Comparison of ENCODE assay signal across 8 cellular contexts in genomic region chr5:34656001-34656699, GRCh38. TPM values are rescaled to one million over a fixed set of nuclear protein-coding genes. Genes with fewer than 3 reads are reported as not detected.
DNase-seq lines count a peak whose midpoint lies in the region; ATAC-seq and TF ChIP-seq lines count a peak whose summit lies in the region.

TSS of gene RAI14 (plus strand) at chr5:34656328. CDS start at chr5:34686920, 30,592 bp downstream.

- H3K4me3 ChIP-seq in HUES6 (ENCODE audit: low read depth, low read length), result peak within 1 kb of the TSS; percentile 87
- H3K4me3 ChIP-seq in sigmoid colon, result peak within 1 kb of the TSS; percentile 67 to 93 (median 82)

- H3K27ac Mint-ChIP-seq in T-helper 2 cell treated with Interferon-gamma antibody and Interleukin-4, amounts not matched to agents 5 μg/mL and 100 μg/mL, for 36 hours, result no peak within 1 kb of the TSS
- H3K27ac Mint-ChIP-seq in chondrocyte (ENCODE audit: unreplicated experiment), result peak within 1 kb of the TSS; percentile 93
- peak within 1 kb of the TSS in 4 of 6 donors; percentile 43 to 92 (median 86) for H3K27ac Mint-ChIP-seq in immature natural killer cell

- H3K9me3 Mint-ChIP-seq in T-helper 2 cell treated with Interferon-gamma antibody and Interleukin-4, amounts not matched to agents 5 μg/mL and 100 μg/mL, for 36 hours, result no peaks in the 10 kb centered on the region
- H3K9me3 Mint-ChIP-seq in chondrocyte (ENCODE audit: low read depth), result no peaks in the 10 kb centered on the region
- H3K9me3 Mint-ChIP-seq in immature natural killer cell, result no peaks in the 10 kb centered on the region

- no peaks in the 10 kb centered on the region for H3K27me3 ChIP-seq in HUES6 (ENCODE audit: control insufficient read depth, insufficient read depth, low read length)
- H3K27me3 ChIP-seq in sigmoid colon, result no peaks in the 10 kb centered on the region

- WGBS in sigmoid colon, 2 donors, result 1% methylated on average over 79 of the region's 79 CpGs

- no peaks in the 10 kb centered on the region for H3K9me3 ChIP-seq in HUES6 (ENCODE audit: control insufficient read depth, insufficient read depth, low read depth, low read length)
- no peaks in the 10 kb centered on the region for H3K9me3 ChIP-seq in sigmoid colon

- no peak for TF ChIP-seq EP300 in sigmoid colon (IDR thresholded peaks at IDR 0.05)

- TF ChIP-seq CTCF in chondrocyte (IDR thresholded peaks at IDR 0.05) (peak; percentile 52), sigmoid colon (IDR thresholded peaks at IDR 0.05) (peak in 1 of 4 experiments; percentile 6)

- DNase-seq in DMS 273 (lab: John Stamatoyannopoulos, UW; ENCODE audit: unreplicated experiment), result peak; percentile 92
- DNase-seq in T-helper 2 cell treated with Interferon-gamma antibody and Interleukin-4, amounts not matched to agents 5 μg/mL and 100 μg/mL, for 36 hours (ENCODE audit: low spot score), result peak; percentile 33
- DNase-seq in chondrocyte (ENCODE audit: low spot score), result peak; percentile 92
- peak in 2 of 3 donors; percentile 36 to 39 for DNase-seq in immature natural killer cell
- DNase-seq in sigmoid colon, result peak; percentile 94

- H3K27me3 Mint-ChIP-seq in T-helper 2 cell treated with Interferon-gamma antibody and Interleukin-4, amounts not matched to agents 5 μg/mL and 100 μg/mL, for 36 hours (ENCODE audit: low read depth), result peaks cover 63% of the 10 kb centered on the region
- H3K27me3 Mint-ChIP-seq in chondrocyte (ENCODE audit: low read depth) (no peaks in the 10 kb centered on the region), immature natural killer cell (ENCODE audit: low read depth in 3 of 3) (peaks cover 2 to 30% (median 13%) of the 10 kb centered on the region in 3 donors)

- peak within 1 kb of the TSS; percentile 97 for H3K9ac ChIP-seq in HUES6 (ENCODE audit: low read length)

- no peaks in the 10 kb centered on the region for H3K36me3 Mint-ChIP-seq in T-helper 2 cell treated with Interferon-gamma antibody and Interleukin-4, amounts not matched to agents 5 μg/mL and 100 μg/mL, for 36 hours (ENCODE audit: low read depth)
- peaks cover 3% of the 10 kb centered on the region for H3K36me3 Mint-ChIP-seq in chondrocyte (ENCODE audit: low read depth)
- no peaks in the 10 kb centered on the region for H3K36me3 Mint-ChIP-seq in immature natural killer cell

- intact Hi-C loops in sigmoid colon (cut with DNase I), result loop anchor here (2.0 to 10.0 kb wide), 4 partner anchors 101 to 261 kb away; partner anchors contain the start of genes BRIX1 and RAD1

- H3K4me1 Mint-ChIP-seq in T-helper 2 cell treated with Interferon-gamma antibody and Interleukin-4, amounts not matched to agents 5 μg/mL and 100 μg/mL, for 36 hours (ENCODE audit: low read depth), result peaks cover 2% of the 10 kb centered on the region
- H3K4me1 Mint-ChIP-seq in chondrocyte (ENCODE audit: low read depth), result peaks cover 69% of the 10 kb centered on the region
- H3K4me1 Mint-ChIP-seq in immature natural killer cell, result peaks cover 19 to 28% of the 10 kb centered on the region in 2 donors

- H3K4me1 ChIP-seq in HUES6 (ENCODE audit: control insufficient read depth, insufficient read depth, low read length) (peaks cover 25% of the 10 kb centered on the region), sigmoid colon (peaks cover 0 to 33% (median 18%) of the 10 kb centered on the region in 4 donors)

- H3K4me3 Mint-ChIP-seq in T-helper 2 cell treated with Interferon-gamma antibody and Interleukin-4, amounts not matched to agents 5 μg/mL and 100 μg/mL, for 36 hours, result peak within 1 kb of the TSS; percentile 78
- H3K4me3 Mint-ChIP-seq in chondrocyte (ENCODE audit: unreplicated experiment) (peak within 1 kb of the TSS; percentile 94), immature natural killer cell (peak within 1 kb of the TSS; percentile 91 to 97 (median 93))

- TF ChIP-seq POLR2A in sigmoid colon (IDR thresholded peaks at IDR 0.05), result peak in 1 of 2 donors; percentile 29

- H3K27ac ChIP-seq in HUES6 (ENCODE audit: low read depth, low read length), result peak within 1 kb of the TSS; percentile 93
- peak within 1 kb of the TSS; percentile 94 to 98 (median 96) for H3K27ac ChIP-seq in sigmoid colon

- H3K36me3 ChIP-seq in HUES6 (ENCODE audit: control insufficient read depth, insufficient read depth, low read length) (peaks cover 15% of the 10 kb centered on the region), sigmoid colon (no peaks in the 10 kb centered on the region)

- no peak for ATAC-seq in GM21526 (IDR thresholded peaks at IDR 0.05; ENCODE audit: low FRiP score, unreplicated experiment)
- no peak for ATAC-seq in HG03039 (IDR thresholded peaks at IDR 0.05; ENCODE audit: unreplicated experiment)

RNA-seq across cellular contexts. Expression of gene RAI14, which starts in this region (rescaled TPM):
- total RNA-seq in chondrocyte (177 to 287 TPM (median 260 TPM) in 3 replicates), sigmoid colon (10 to 100 TPM; 23.4 to 89.5 (median 53.4) TPM)
- polyA plus RNA-seq in immature natural killer cell (1 to 10 TPM in 1 of 3 donors, under 1 TPM in 1, not detected in 1; 0.97 to 6.6 TPM), sigmoid colon (10 to 100 TPM in 2 of 3 donors, 1 to 10 TPM in 1; 6.7 to 17.6 (median 13.2) TPM)

Comparison
In these comparisons a context has a peak if more than half of its experiments do, and no peak if none do; other contexts are left out.
1. DNase-seq: peak in every context shown above with its lines; median percentile 94 in sigmoid colon; 92 in DMS 273; 92 in chondrocyte; 38 in immature natural killer cell; 33 in T-helper 2 cell treated with Interferon-gamma antibody and Interleukin-4, amounts not matched to agents 5 μg/mL and 100 μg/mL, for 36 hours.